In the genomic region with DNA sequence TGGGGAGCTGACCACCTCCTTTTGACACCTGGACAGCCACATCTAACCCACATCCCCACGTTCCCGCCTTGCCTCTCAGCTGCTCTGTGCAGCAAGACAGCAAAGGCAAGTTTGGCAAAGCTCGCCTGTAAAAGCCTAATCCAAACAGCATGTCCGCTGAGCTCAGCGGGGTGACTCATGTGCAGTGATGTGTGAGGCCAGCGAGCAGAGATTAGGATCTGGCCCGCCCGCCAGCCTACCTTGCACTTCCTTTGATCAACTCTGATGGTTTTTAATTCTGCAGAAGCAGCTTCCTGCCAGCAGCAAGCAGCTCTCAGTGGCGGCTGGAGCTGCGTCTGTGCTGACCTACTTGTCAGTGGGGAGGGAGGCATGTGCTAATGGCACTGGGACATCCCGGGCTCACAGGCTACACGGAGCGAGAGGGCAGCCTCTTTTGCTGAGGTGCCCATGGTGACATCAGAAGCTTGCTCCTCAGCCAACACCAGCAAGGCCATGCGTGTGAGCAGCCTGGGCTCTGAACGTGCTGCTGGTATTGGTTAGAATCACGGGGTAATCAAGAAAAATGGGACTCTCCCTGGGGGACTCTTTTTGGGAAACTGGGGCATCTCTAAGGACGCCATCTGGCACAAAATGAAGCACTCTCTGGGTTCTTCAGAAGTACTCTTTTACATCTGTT, we compare ENCODE assay signal across 1 cellular context.
TF ChIP-seq lines count a peak whose summit lies in the region.

No MANE protein-coding gene starts in this region.

TF ChIP-seq in HEK293, 187 proteins besides CTCF, POLR2A, EP300 and RAD21 (continued from another document and continues in another):
- TF ChIP-seq ZNF362 (tag by site-specific recombination; IDR thresholded peaks at IDR 0.05) (no peak), WT1 (tag by site-specific recombination; IDR thresholded peaks at IDR 0.05) (peak; percentile 86), ZNF830 (tag by site-specific recombination; IDR thresholded peaks at IDR 0.05; ENCODE audit: low read depth) (no peak), OVOL3 (tag by site-specific recombination; IDR thresholded peaks at IDR 0.05) (no peak), ZNF311 (tag by site-specific recombination; IDR thresholded peaks at IDR 0.05; ENCODE audit: borderline replicate concordance) (no peak), PRDM6 (tag by site-specific recombination; IDR thresholded peaks at IDR 0.05) (peak; percentile 64; the same call in 1 of the 2 replicates), ZNF354C (tag by site-specific recombination; IDR thresholded peaks at IDR 0.05; ENCODE audit: borderline replicate concordance, low read depth) (no peak), TCF7L2 (IDR thresholded peaks at IDR 0.05; ENCODE audit: borderline replicate concordance, low read depth, low read length) (peak; percentile 97), ZNF280D (tag by site-specific recombination; IDR thresholded peaks at IDR 0.05) (no peak), ZNF623 (tag by site-specific recombination; IDR thresholded peaks at IDR 0.05) (no peak), KLF7 (tag by site-specific recombination; IDR thresholded peaks at IDR 0.05; ENCODE audit: borderline replicate concordance) (no peak), SETDB1 (IDR thresholded peaks at IDR 0.05; ENCODE audit: insufficient read length, low read length) (no peak), ZNF184 (tag by site-specific recombination; IDR thresholded peaks at IDR 0.05) (peak; percentile 38; the same call in 1 of the 2 replicates), ZNF747 (tag by site-specific recombination; IDR thresholded peaks at IDR 0.05) (no peak), ZNF324 (tag by site-specific recombination; IDR thresholded peaks at IDR 0.05) (peak; percentile 33; the same call in 1 of the 2 replicates), ZNF843 (tag by site-specific recombination; IDR thresholded peaks at IDR 0.05) (peak; percentile 91), ZBTB44 (tag by site-specific recombination; IDR thresholded peaks at IDR 0.05) (peak; percentile 97), ZNF776 (tag by site-specific recombination; IDR thresholded peaks at IDR 0.05; ENCODE audit: borderline replicate concordance) (no peak), ZNF174 (tag by site-specific recombination; IDR thresholded peaks at IDR 0.05) (no peak), ZNF558 (tag by site-specific recombination; IDR thresholded peaks at IDR 0.05) (peak; percentile 33; the same call in 1 of the 2 replicates), TRIM28 (IDR thresholded peaks at IDR 0.05; ENCODE audit: borderline replicate concordance, low read length) (peak; percentile 98), ZNF426 (tag by site-specific recombination; IDR thresholded peaks at IDR 0.05) (no peak), KLF1 (tag by site-specific recombination; IDR thresholded peaks at IDR 0.05) (peak; percentile 56; the same call in 1 of the 2 replicates), EGR2 (tag by site-specific recombination; IDR thresholded peaks at IDR 0.05; ENCODE audit: low read depth) (no peak), REPIN1 (tag by site-specific recombination; IDR thresholded peaks at IDR 0.05; ENCODE audit: low read depth) (no peak), ATF2 (tag by site-specific recombination; IDR thresholded peaks at IDR 0.05; ENCODE audit: low read depth) (peak; percentile 75), MEIS1 (CRISPR knock-in tag; IDR thresholded peaks at IDR 0.05; ENCODE audit: borderline replicate concordance) (no peak), SALL2 (tag by site-specific recombination; IDR thresholded peaks at IDR 0.05; ENCODE audit: borderline replicate concordance) (no peak), AEBP2 (tag by site-specific recombination; IDR thresholded peaks at IDR 0.05; ENCODE audit: borderline replicate concordance) (no peak), ZNF785 (tag by site-specific recombination; IDR thresholded peaks at IDR 0.05) (no peak), ZNF302 (tag by site-specific recombination; IDR thresholded peaks at IDR 0.05; ENCODE audit: low read depth) (no peak), ZNF560 (tag by site-specific recombination; IDR thresholded peaks at IDR 0.05; ENCODE audit: borderline replicate concordance) (no peak), ZFP37 (tag by site-specific recombination; IDR thresholded peaks at IDR 0.05) (peak; percentile 56; the same call in 1 of the 2 replicates), BCL11A (tag by site-specific recombination; IDR thresholded peaks at IDR 0.05; ENCODE audit: low read depth) (peak; percentile 84)
- TF ChIP-seq, protein P1, sequence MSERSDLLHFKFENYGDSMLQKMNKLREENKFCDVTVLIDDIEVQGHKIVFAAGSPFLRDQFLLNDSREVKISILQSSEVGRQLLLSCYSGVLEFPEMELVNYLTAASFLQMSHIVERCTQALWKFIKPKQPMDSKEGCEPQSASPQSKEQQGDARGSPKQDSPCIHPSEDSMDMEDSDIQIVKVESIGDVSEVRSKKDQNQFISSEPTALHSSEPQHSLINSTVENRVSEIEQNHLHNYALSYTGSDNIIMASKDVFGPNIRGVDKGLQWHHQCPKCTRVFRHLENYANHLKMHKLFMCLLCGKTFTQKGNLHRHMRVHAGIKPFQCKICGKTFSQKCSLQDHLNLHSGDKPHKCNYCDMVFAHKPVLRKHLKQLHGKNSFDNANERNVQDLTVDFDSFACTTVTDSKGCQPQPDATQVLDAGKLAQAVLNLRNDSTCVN (tag by site-specific recombination; optimal IDR thresholded peaks at IDR 0.05), result no peak
- TF ChIP-seq, protein P2, sequence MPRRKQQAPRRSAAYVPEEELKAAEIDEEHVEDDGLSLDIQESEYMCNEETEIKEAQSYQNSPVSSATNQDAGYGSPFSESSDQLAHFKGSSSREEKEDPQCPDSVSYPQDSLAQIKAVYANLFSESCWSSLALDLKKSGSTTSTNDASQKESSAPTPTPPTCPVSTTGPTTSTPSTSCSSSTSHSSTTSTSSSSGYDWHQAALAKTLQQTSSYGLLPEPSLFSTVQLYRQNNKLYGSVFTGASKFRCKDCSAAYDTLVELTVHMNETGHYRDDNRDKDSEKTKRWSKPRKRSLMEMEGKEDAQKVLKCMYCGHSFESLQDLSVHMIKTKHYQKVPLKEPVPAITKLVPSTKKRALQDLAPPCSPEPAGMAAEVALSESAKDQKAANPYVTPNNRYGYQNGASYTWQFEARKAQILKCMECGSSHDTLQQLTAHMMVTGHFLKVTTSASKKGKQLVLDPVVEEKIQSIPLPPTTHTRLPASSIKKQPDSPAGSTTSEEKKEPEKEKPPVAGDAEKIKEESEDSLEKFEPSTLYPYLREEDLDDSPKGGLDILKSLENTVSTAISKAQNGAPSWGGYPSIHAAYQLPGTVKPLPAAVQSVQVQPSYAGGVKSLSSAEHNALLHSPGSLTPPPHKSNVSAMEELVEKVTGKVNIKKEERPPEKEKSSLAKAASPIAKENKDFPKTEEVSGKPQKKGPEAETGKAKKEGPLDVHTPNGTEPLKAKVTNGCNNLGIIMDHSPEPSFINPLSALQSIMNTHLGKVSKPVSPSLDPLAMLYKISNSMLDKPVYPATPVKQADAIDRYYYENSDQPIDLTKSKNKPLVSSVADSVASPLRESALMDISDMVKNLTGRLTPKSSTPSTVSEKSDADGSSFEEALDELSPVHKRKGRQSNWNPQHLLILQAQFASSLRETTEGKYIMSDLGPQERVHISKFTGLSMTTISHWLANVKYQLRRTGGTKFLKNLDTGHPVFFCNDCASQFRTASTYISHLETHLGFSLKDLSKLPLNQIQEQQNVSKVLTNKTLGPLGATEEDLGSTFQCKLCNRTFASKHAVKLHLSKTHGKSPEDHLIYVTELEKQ (tag by site-specific recombination; IDR thresholded peaks at IDR 0.05; ENCODE audit: borderline replicate concordance), result peak; percentile 87; the same call in 1 of the 2 replicates
- TF ChIP-seq, protein P3, sequence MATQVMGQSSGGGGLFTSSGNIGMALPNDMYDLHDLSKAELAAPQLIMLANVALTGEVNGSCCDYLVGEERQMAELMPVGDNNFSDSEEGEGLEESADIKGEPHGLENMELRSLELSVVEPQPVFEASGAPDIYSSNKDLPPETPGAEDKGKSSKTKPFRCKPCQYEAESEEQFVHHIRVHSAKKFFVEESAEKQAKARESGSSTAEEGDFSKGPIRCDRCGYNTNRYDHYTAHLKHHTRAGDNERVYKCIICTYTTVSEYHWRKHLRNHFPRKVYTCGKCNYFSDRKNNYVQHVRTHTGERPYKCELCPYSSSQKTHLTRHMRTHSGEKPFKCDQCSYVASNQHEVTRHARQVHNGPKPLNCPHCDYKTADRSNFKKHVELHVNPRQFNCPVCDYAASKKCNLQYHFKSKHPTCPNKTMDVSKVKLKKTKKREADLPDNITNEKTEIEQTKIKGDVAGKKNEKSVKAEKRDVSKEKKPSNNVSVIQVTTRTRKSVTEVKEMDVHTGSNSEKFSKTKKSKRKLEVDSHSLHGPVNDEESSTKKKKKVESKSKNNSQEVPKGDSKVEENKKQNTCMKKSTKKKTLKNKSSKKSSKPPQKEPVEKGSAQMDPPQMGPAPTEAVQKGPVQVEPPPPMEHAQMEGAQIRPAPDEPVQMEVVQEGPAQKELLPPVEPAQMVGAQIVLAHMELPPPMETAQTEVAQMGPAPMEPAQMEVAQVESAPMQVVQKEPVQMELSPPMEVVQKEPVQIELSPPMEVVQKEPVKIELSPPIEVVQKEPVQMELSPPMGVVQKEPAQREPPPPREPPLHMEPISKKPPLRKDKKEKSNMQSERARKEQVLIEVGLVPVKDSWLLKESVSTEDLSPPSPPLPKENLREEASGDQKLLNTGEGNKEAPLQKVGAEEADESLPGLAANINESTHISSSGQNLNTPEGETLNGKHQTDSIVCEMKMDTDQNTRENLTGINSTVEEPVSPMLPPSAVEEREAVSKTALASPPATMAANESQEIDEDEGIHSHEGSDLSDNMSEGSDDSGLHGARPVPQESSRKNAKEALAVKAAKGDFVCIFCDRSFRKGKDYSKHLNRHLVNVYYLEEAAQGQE (tag by site-specific recombination; IDR thresholded peaks at IDR 0.05), result no peak
